ENCODE assay signal across 8 cellular contexts in genomic region chr20:3751664-3752385, GRCh38. TPM values are rescaled to one million over a fixed set of nuclear protein-coding genes. Genes with fewer than 3 reads are reported as not detected.
DNase-seq lines count a peak whose midpoint lies in the region; ATAC-seq and TF ChIP-seq lines count a peak whose summit lies in the region.

No MANE protein-coding gene starts in this region.

- ATAC-seq in memory B cell (ENCODE audit: low read depth) = peak; percentile 68

- intact Hi-C loops in ovary (cut with DNase I) = no loop called here

- H3K27me3 ChIP-seq in ovary = no peaks in the 10 kb centered on the region

- H3K4me3 Mint-ChIP-seq in chondrocyte (ENCODE audit: unreplicated experiment) (peak overlapping the region; percentile 44), memory B cell (peak overlapping the region; percentile 73)

- no peaks in the 10 kb centered on the region for H3K9me3 ChIP-seq in ovary

- H3K27ac ChIP-seq in ovary = no peak overlapping the region

- H3K36me3 ChIP-seq in ovary = no peaks in the 10 kb centered on the region

- no peaks in the 10 kb centered on the region for H3K36me3 Mint-ChIP-seq in chondrocyte (ENCODE audit: low read depth)
- no peaks in the 10 kb centered on the region for H3K36me3 Mint-ChIP-seq in memory B cell

- H3K4me3 ChIP-seq in ovary = no peak overlapping the region

- no peak for TF ChIP-seq EP300 in ovary (IDR thresholded peaks at IDR 0.05)

- H3K27me3 Mint-ChIP-seq in chondrocyte (ENCODE audit: low read depth) (peaks cover 2% of the 10 kb centered on the region), memory B cell (no peaks in the 10 kb centered on the region)

- no peaks in the 10 kb centered on the region for H3K9me3 Mint-ChIP-seq in chondrocyte (ENCODE audit: low read depth)
- H3K9me3 Mint-ChIP-seq in memory B cell = no peaks in the 10 kb centered on the region

- no peaks in the 10 kb centered on the region for H3K4me1 ChIP-seq in ovary (ENCODE audit: insufficient read depth)

- peak; percentile 72 for DNase-seq in GM10266 (ENCODE audit: extremely low spot score)
- peak; percentile 28 for DNase-seq in T-helper 9 cell
- DNase-seq in chondrocyte (ENCODE audit: low spot score) = no peak
- peak in 1 of 2 donors; percentile 21 for DNase-seq in memory B cell (ENCODE audit: low spot score in 2 of 2)
- peak; percentile 16 for DNase-seq in stimulated activated CD8-positive, alpha-beta memory T cell treated with anti-CD3 and anti-CD28 coated beads, Interleukin-7, amount 100 ng/mL, for 24 hours (ENCODE audit: low read depth)
- no peak for DNase-seq in ovary
- DNase-seq in GOT3 (lab: John Stamatoyannopoulos, UW) = no peak
- DNase-seq in SIG-M5 (lab: John Stamatoyannopoulos, UW) = no peak

- no peak for TF ChIP-seq POLR2A in ovary (IDR thresholded peaks at IDR 0.05)

- TF ChIP-seq CTCF in GM10266 (IDR thresholded peaks at IDR 0.05; ENCODE audit: control insufficient read depth, insufficient read depth, low read depth, missing control alignments) (no peak), chondrocyte (IDR thresholded peaks at IDR 0.05) (no peak), ovary (IDR thresholded peaks at IDR 0.05) (no peak)

- WGBS in ovary, 3 donors = 76 to 80% (median 78%) methylated on average over 71 to 96 of the region's 96 CpGs

- H3K27ac Mint-ChIP-seq in chondrocyte (ENCODE audit: unreplicated experiment) (no peak overlapping the region), memory B cell (no peak overlapping the region)

- H3K4me1 Mint-ChIP-seq in chondrocyte (ENCODE audit: low read depth) (peaks cover 4% of the 10 kb centered on the region), memory B cell (peaks cover 6% of the 10 kb centered on the region)

RNA-seq across cellular contexts. Expression of gene ADISSP, which starts 15.7 kb away (rescaled TPM):
- total RNA-seq in chondrocyte (23.5 to 30.4 TPM (median 26.7 TPM) in 3 replicates), ovary (100 to 1,000 TPM in 1 of 7 donors, 10 to 100 TPM in 6; 24.6 to 124 (median 69.1) TPM)
- polyA plus RNA-seq in ovary = 100 to 1,000 TPM in 1 of 2 donors, 10 to 100 TPM in 1; 11.5 to 103 TPM

RNA-seq across cellular contexts. Expression of gene HSPA12B, which starts 19.3 kb away (rescaled TPM):
- total RNA-seq in chondrocyte = 0.10 to 0.26 TPM in 2 of 3 replicates, not detected in the other
- total RNA-seq in ovary = 10 to 100 TPM in 3 of 7 donors, 1 to 10 TPM in 4; 5.9 to 22.8 (median 7.4) TPM
- 10 to 100 TPM in 1 of 2 donors, 1 to 10 TPM in 1; 4.6 to 14.3 TPM for polyA plus RNA-seq in ovary

RNA-seq across cellular contexts. Expression of gene SPEF1, which starts 29.4 kb away (rescaled TPM):
- total RNA-seq in chondrocyte (0.12 to 0.60 TPM in 2 of 3 replicates, not detected in the other), ovary (10 to 100 TPM in 1 of 7 donors, 1 to 10 TPM in 2, under 1 TPM in 2, not detected in 2; 0.43 to 27.9 (median 1.4) TPM)
- polyA plus RNA-seq in ovary = under 1 TPM in 1 of 2 donors, not detected in 1; 0.54 TPM

RNA-seq across cellular contexts. Expression of gene CENPB, which starts 34.7 kb away (rescaled TPM):
- total RNA-seq in chondrocyte (91.1 to 94.9 TPM (median 92.1 TPM) in 3 replicates), ovary (100 to 1,000 TPM in 2 of 7 donors, 10 to 100 TPM in 5; 43.8 to 119 (median 97.8) TPM)
- polyA plus RNA-seq in ovary = 10 to 100 TPM; 15.4 to 67.1 TPM

RNA-seq across cellular contexts. Expression of gene SIGLEC1, which starts 39.4 kb away (rescaled TPM):
- total RNA-seq in chondrocyte (0.08 TPM in 1 of 3 replicates, not detected in the others), ovary (1 to 10 TPM in 5 of 7 donors, under 1 TPM in 2; 0.48 to 9.1 (median 1.7) TPM)
- 10 to 100 TPM in 1 of 2 donors, 1 to 10 TPM in 1; 3.3 to 11.5 TPM for polyA plus RNA-seq in ovary

Comparison
In these comparisons a context has a peak if more than half of its experiments do, and no peak if none do; other contexts are left out.
1. DNase-seq: peak in GM10266 (single experiment), T-helper 9 cell (single experiment) and stimulated activated CD8-positive, alpha-beta memory T cell treated with anti-CD3 and anti-CD28 coated beads, Interleukin-7, amount 100 ng/mL, for 24 hours (single experiment); none in chondrocyte (single experiment), ovary (0 of 5), GOT3 (single experiment) and SIG-M5 (single experiment).